18 cellular contexts compared by ENCODE assay signal in the genomic region with DNA sequence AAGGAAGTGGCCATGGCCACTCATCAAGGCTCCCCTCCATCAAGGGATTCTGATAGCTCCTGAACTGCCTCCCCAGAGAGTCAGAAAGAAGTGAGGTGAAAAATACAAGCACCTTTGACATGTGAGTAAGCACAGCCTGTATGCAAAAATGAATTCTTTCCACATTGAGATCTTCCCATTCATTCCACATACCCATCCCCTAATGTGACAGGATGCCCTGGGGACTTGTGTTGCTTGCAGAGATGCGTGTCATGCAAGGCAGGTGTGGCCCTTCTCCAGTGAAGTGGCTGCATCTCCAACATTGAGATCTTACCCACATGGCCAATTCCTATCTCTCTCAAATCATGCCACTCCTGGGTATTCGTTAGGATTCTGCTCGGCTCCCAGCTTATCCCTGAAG.
"Had no signal": no experiment of that assay in that cellular context is flagged by ENCODE, and none has a peak within 500 bp of the region (broad histone marks: within the 10 kb centered on the region; RNA-seq: fewer than 3 reads in every experiment).

No MANE protein-coding gene starts in this region.

- DNase-seq: activated CD4-positive, alpha-beta T cell treated with anti-CD3 and anti-CD28 coated beads, Interleukin-2, amount 50 U/mL, for 48 hours; activated CD8-positive, alpha-beta memory T cell treated with anti-CD3 and anti-CD28 coated beads, Interleukin-2, amount 10 ng/mL, durations not matched to agents 7 days and 5 days; activated naive CD4-positive, alpha-beta T cell treated with anti-CD3 and anti-CD28 coated beads for 36 hours; activated naive CD8-positive, alpha-beta T cell treated with anti-CD3 and anti-CD28 coated beads, Interleukin-2, amount 50 U/mL, for 24 hours; activated T-cell treated with anti-CD3 and anti-CD28 coated beads, Interleukin-2, amount 50 U/mL, for 1 hour; dermis blood vessel endothelial cell; endodermal cell; kidney; left ventricle myocardium superior; natural killer cell; stimulated activated CD4-positive, alpha-beta T cell treated with anti-CD3 and anti-CD28 coated beads, Interleukin-12 subunit alpha, Interleukin-12 subunit beta, amount 100 ng/mL, for 4 hours; stimulated activated CD4-positive, alpha-beta T cell treated with anti-CD3 and anti-CD28 coated beads, Interleukin-2, amount 100 ng/mL, for 24 hours; WERI-Rb-1 had no signal

- H3K27ac ChIP-seq: ascending aorta, breast epithelium, hepatocyte, neutrophil, thoracic aorta, WERI-Rb-1 had no signal

- H3K4me1 ChIP-seq: ascending aorta, breast epithelium had no signal

- ATAC-seq: activated CD8-positive, alpha-beta memory T cell treated with anti-CD3 and anti-CD28 coated beads, Interleukin-2, amount 10 ng/mL, durations not matched to agents 7 days and 5 days; activated naive CD8-positive, alpha-beta T cell treated with anti-CD3 and anti-CD28 coated beads, Interleukin-2, amount 50 U/mL, for 24 hours; left ventricle myocardium superior; natural killer cell had no signal

- H3K9me3 ChIP-seq: ascending aorta, breast epithelium, neutrophil, thoracic aorta had no signal

- H3K79me2 ChIP-seq: hepatocyte had no signal

- H3K27me3 ChIP-seq: ascending aorta, breast epithelium, hepatocyte had no signal

- H3K4me2 ChIP-seq: hepatocyte had no signal

- H3K4me3 ChIP-seq: ascending aorta, breast epithelium, hepatocyte, thoracic aorta had no signal

- H3K36me3 ChIP-seq: ascending aorta, breast epithelium, neutrophil, thoracic aorta, WERI-Rb-1 had no signal
